ENCODE assay signal across 9 cellular contexts in genomic region chr16:785563-786535, GRCh38. TPM values are rescaled to one million over a fixed set of nuclear protein-coding genes. Genes with fewer than 3 reads are reported as not detected.
DNase-seq lines count a peak whose midpoint lies in the region; ATAC-seq and TF ChIP-seq lines count a peak whose summit lies in the region.
"Had no signal": no experiment of that assay in that cellular context is flagged by ENCODE, and none has a peak within 500 bp of the region (broad histone marks: within the 10 kb centered on the region; RNA-seq: fewer than 3 reads in every experiment).

No MANE protein-coding gene starts in this region.

- WGBS in body of pancreas, 2 donors: 62 to 64% methylated on average over 14 to 53 of the region's 58 CpGs

- H3K4me1 ChIP-seq in body of pancreas: peaks cover 28% of the 10 kb centered on the region

- TF ChIP-seq POLR2A in body of pancreas (IDR thresholded peaks at IDR 0.05): no peak

- H3K36me3 ChIP-seq in BJ (ENCODE audit: control insufficient read depth, insufficient read depth, low read length): peaks cover 8% of the 10 kb centered on the region
- H3K36me3 ChIP-seq in body of pancreas (replicated peaks in 1 of 2; ENCODE audit: insufficient read depth in 1 of 2, low read depth in 2 of 2): no peaks in the 10 kb centered on the region

- no peaks in the 10 kb centered on the region for H3K27me3 ChIP-seq in BJ (ENCODE audit: control insufficient read depth, insufficient read depth, low read length)
- H3K27me3 ChIP-seq in HL-60 (ENCODE audit: insufficient read depth, poor library complexity, severe bottlenecking): peaks cover 13% of the 10 kb centered on the region
- H3K27me3 ChIP-seq in body of pancreas: peaks cover 0 to 10% of the 10 kb centered on the region in 2 donors

- CTCF ChIA-PET in BJ (lab: Yijun Ruan, JAX): interaction anchor here (0.7 to 7.8 kb wide), 20 partner anchors 9 to 394 kb away, joined by 3 to 120 read pairs (median 4); partner anchors contain the start of genes ANTKMT, METRN and WDR24

- DNase-seq in BJ (ENCODE audit: low read depth) (no peak), HL-60 (ENCODE audit: low read depth in 1 of 2, low spot score in 1 of 2) (peak in 1 of 2 experiments; percentile 63), body of pancreas (peak; percentile 62 to 77 (median 67)), inferior parietal cortex (ENCODE audit: extremely low spot score) (peak; percentile 48), NCI-H2227 treated with DMSO at 0.1 percent for 48 hours (lab: John Stamatoyannopoulos, UW) (no peak), NCI-H187 (lab: John Stamatoyannopoulos, UW) (no peak)
- peak; percentile 71 to 77 for DNase-seq in stimulated activated CD4-positive, alpha-beta T cell treated with anti-CD3 and anti-CD28 coated beads, Interleukin-1b, Interleukin-23, amount 100 ng/mL, for 4 hours (ENCODE audit: low read depth in 2 of 2)

- H3K27ac ChIP-seq in HL-60 (replicated peaks) (no peak overlapping the region), VCaP (no peak overlapping the region), body of pancreas (no peak overlapping the region)

- intact Hi-C loops in body of pancreas (cut with DNase I): no loop called here

- peak; percentile 80 for TF ChIP-seq CTCF in BJ (IDR thresholded peaks at IDR 0.05; ENCODE audit: insufficient read depth, low read depth, low read length)
- peak; percentile 38 for TF ChIP-seq CTCF in HL-60 (IDR thresholded peaks at IDR 0.05; ENCODE audit: insufficient read depth, low read length)
- TF ChIP-seq CTCF in VCaP (conservative IDR thresholded peaks at IDR 0.05): peak; percentile 76
- peak; percentile 48 to 66 (median 55) for TF ChIP-seq CTCF in body of pancreas (IDR thresholded peaks at IDR 0.05)

- POLR2A ChIA-PET in BJ (lab: Charles Lee): no interaction called here

- no peaks in the 10 kb centered on the region for H3K9me3 ChIP-seq in body of pancreas

- ATAC-seq in body of pancreas: no peak

- no peak overlapping the region for H3K4me3 ChIP-seq in BJ (ENCODE audit: low read depth, low read length)
- no peak overlapping the region for H3K4me3 ChIP-seq in HL-60 (replicated peaks; ENCODE audit: insufficient read depth, low read length)
- H3K4me3 ChIP-seq in body of pancreas: no peak overlapping the region

RNA-seq across cellular contexts. Expression of gene RPUSD1, which starts 2.3 kb away (rescaled TPM):
- 13.7 and 24.7 TPM in 2 replicates for polyA plus RNA-seq in BJ (2011; rRNA removed)
- polyA minus RNA-seq in BJ (2011; rRNA and poly(A)+ RNA removed): 7.0 and 12.0 TPM in 2 replicates
- 10 to 100 TPM; 19.7 to 31.3 TPM for total RNA-seq in body of pancreas

RNA-seq across cellular contexts. Expression of gene CHTF18, which starts 2.6 kb away (rescaled TPM):
- 2.6 and 6.1 TPM in 2 replicates for polyA plus RNA-seq in BJ (2011; rRNA removed)
- 1.2 and 2.5 TPM in 2 replicates for polyA minus RNA-seq in BJ (2011; rRNA and poly(A)+ RNA removed)
- 10 to 100 TPM in 1 of 2 donors, 1 to 10 TPM in 1; 7.5 to 14.5 TPM for total RNA-seq in body of pancreas

RNA-seq across cellular contexts. Expression of gene GNG13, which starts 14.7 kb away (rescaled TPM):
- not detected in 2 replicates for polyA plus RNA-seq in BJ (2011; rRNA removed)
- polyA minus RNA-seq in BJ (2011; rRNA and poly(A)+ RNA removed): not detected in 2 replicates
- total RNA-seq in body of pancreas: not detected
- total RNA-seq: urinary bladder had no signal
- polyA plus RNA-seq: urinary bladder had no signal

RNA-seq across cellular contexts. Expression of gene MSLN, which starts 25.3 kb away (rescaled TPM):
- polyA plus RNA-seq in BJ (2011; rRNA removed): 0.25 and 0.67 TPM in 2 replicates
- polyA minus RNA-seq in BJ (2011; rRNA and poly(A)+ RNA removed): not detected in 2 replicates
- total RNA-seq in body of pancreas: 1 to 10 TPM in 1 of 2 donors, not detected in 1; 2.1 TPM

RNA-seq across cellular contexts. Expression of gene CIAO3, which starts 45.1 kb away (rescaled TPM):
- 16.1 and 23.1 TPM in 2 replicates for polyA plus RNA-seq in BJ (2011; rRNA removed)
- polyA minus RNA-seq in BJ (2011; rRNA and poly(A)+ RNA removed): 22.7 and 25.4 TPM in 2 replicates
- 10 to 100 TPM; 25.4 to 26.4 TPM for total RNA-seq in body of pancreas

Comparison
In these comparisons a context has a peak if more than half of its experiments do, and no peak if none do; other contexts are left out.
1. DNase-seq: peak in body of pancreas (4 of 4), inferior parietal cortex (single experiment) and stimulated activated CD4-positive, alpha-beta T cell treated with anti-CD3 and anti-CD28 coated beads, Interleukin-1b, Interleukin-23, amount 100 ng/mL, for 4 hours (2 of 2); none in BJ (single experiment), NCI-H2227 treated with DMSO at 0.1 percent for 48 hours (single experiment) and NCI-H187 (0 of 2).
2. Peak in every context shown above with its lines, with median percentiles within 50 percentile points of each other: CTCF ChIP-seq.